Comparison of ENCODE assay signal across 8 cellular contexts in the genomic region with DNA sequence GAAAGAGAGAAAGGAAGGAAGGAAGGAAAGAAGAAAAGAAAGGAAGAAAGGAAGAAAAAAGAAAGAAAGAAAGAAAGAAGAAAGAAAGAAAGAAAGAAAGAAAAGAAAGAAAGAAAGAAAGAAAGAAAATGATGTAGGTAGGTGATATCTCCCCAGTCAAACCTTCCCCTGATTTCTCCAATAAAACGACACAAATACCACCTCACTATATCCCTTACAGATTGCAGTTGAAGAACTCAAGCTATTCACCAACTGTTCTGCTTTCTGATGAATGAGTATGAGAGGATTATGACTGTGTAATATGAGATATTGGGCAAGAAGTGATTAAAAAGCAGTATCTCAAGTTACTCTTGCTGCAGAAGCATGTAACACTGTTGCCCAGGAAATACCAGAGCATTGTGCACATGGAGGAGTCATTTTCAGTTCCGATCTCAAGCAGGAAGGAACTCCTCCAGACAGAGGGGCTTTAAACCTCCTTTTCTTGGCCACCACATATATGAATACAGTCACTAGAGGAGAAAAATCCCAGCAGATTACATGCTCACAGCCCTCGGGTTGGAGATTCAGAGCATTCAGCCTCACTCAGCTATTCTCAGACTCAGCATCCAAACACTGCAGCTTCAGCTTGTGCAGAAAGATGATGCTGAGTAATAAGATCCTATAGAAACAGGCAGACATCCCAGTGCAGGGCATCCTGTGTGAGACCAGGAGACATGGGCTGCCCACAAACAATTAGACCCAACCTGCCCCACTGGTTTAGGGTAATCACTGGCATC.
A peak's percentile ranks its signal among the peaks of the same experiment; 100 is the strongest.
DNase-seq lines count a peak whose midpoint lies in the region; ATAC-seq and TF ChIP-seq lines count a peak whose summit lies in the region.

No MANE protein-coding gene starts in this region.

- TF ChIP-seq CTCF in MM.1S (IDR thresholded peaks at IDR 0.05; ENCODE audit: low read length) (no peak), WI38 (IDR thresholded peaks at IDR 0.05; ENCODE audit: low read depth, low read length) (no peak), smooth muscle cell (IDR thresholded peaks at IDR 0.05; ENCODE audit: borderline replicate concordance, insufficient read depth, poor library complexity, severe bottlenecking) (no peak), glutamatergic neuron (IDR thresholded peaks at IDR 0.05; ENCODE audit: partially characterized antibody, unreplicated experiment) (no peak)

- H3K36me3 Mint-ChIP-seq in glutamatergic neuron (ENCODE audit: unreplicated experiment) = no peaks in the 10 kb centered on the region

- DNase-seq in ACHN (peak; percentile 72), MM.1S (no peak), glomerular visceral epithelial cell (ENCODE audit: extremely low spot score) (peak; percentile 93), smooth muscle cell (lab: John Stamatoyannopoulos, UW; ENCODE audit: unreplicated experiment) (no peak), glutamatergic neuron (no peak), NCI-H2081 (lab: John Stamatoyannopoulos, UW) (no peak)

- no peak overlapping the region for H3K9ac ChIP-seq in MM.1S (ENCODE audit: low read length)
- H3K9ac ChIP-seq in smooth muscle cell (ENCODE audit: low read depth) = no peak overlapping the region

- H3F3A ChIP-seq in MM.1S (ENCODE audit: insufficient read depth, low read length) (no peaks in the 10 kb centered on the region), smooth muscle cell (ENCODE audit: low read depth) (peaks cover 3% of the 10 kb centered on the region)

- no peak overlapping the region for H3K27ac Mint-ChIP-seq in glutamatergic neuron (ENCODE audit: unreplicated experiment)

- H3K4me2 ChIP-seq in MM.1S (ENCODE audit: low read depth, low read length) (0 out of 2 replicates have a peak overlapping the region, but pooled peaks have one; percentile 1), smooth muscle cell (peak overlapping the region; percentile 65)

- 27% methylated on average over 3 of the region's 3 CpGs for WGBS in smooth muscle cell (ENCODE audit: low lambda C conversion rate)

- in situ Hi-C loops in ACHN (cut with HindIII; ENCODE audit: low pct_ligation_motif_present, low pct_unique_long_range_greater_than_20kb, low sequenced_read_pairs) = no loop called here

- H3K36me3 ChIP-seq in MM.1S (replicated peaks; ENCODE audit: insufficient read depth, low read length) (no peaks in the 10 kb centered on the region), smooth muscle cell (ENCODE audit: low read depth) (no peaks in the 10 kb centered on the region)

- 0 out of 2 replicates have a peak overlapping the region, but pooled peaks have one; percentile 5 for H2AFZ ChIP-seq in MM.1S (ENCODE audit: low read length)
- no peak overlapping the region for H2AFZ ChIP-seq in smooth muscle cell (ENCODE audit: low read depth)

- H3K4me1 Mint-ChIP-seq in glutamatergic neuron (ENCODE audit: low read depth, unreplicated experiment) = peaks cover 6% of the 10 kb centered on the region

- H3K4me3 Mint-ChIP-seq in glutamatergic neuron (ENCODE audit: unreplicated experiment) = no peak overlapping the region

- no peaks in the 10 kb centered on the region for H3K27me3 ChIP-seq in MM.1S (replicated peaks; ENCODE audit: insufficient read depth, low read length)
- no peaks in the 10 kb centered on the region for H3K27me3 ChIP-seq in smooth muscle cell (ENCODE audit: low read depth)

- peak overlapping the region; percentile 3; the same call in 1 of the 2 replicates for H3K4me3 ChIP-seq in MM.1S (ENCODE audit: low read length)
- peak overlapping the region; percentile 47 for H3K4me3 ChIP-seq in WI38 (ENCODE audit: low read depth, low read length)
- peak overlapping the region; percentile 2 for H3K4me3 ChIP-seq in smooth muscle cell

- H3K9me2 ChIP-seq in MM.1S (replicated peaks; ENCODE audit: insufficient read depth, low read length) = no peaks in the 10 kb centered on the region

- no peaks in the 10 kb centered on the region for H3K79me2 ChIP-seq in MM.1S (ENCODE audit: low read length)
- H3K79me2 ChIP-seq in smooth muscle cell (ENCODE audit: low read depth) = no peaks in the 10 kb centered on the region

- H3K9me3 ChIP-seq in MM.1S (replicated peaks; ENCODE audit: insufficient read depth, low read length) (no peaks in the 10 kb centered on the region), smooth muscle cell (replicated peaks; ENCODE audit: low read depth) (no peaks in the 10 kb centered on the region)

- H4K20me1 ChIP-seq in MM.1S (ENCODE audit: insufficient read depth, low read length) (no peaks in the 10 kb centered on the region), smooth muscle cell (ENCODE audit: low read depth) (no peaks in the 10 kb centered on the region)

- H3K4me1 ChIP-seq in MM.1S (ENCODE audit: low read length) = no peaks in the 10 kb centered on the region
- no peaks in the 10 kb centered on the region for H3K4me1 ChIP-seq in smooth muscle cell (ENCODE audit: low read depth)

- H3K9me3 Mint-ChIP-seq in glutamatergic neuron (ENCODE audit: unreplicated experiment) = peaks cover 4% of the 10 kb centered on the region

- peak; percentile 66 for ATAC-seq in GM18498 (IDR thresholded peaks at IDR 0.05; ENCODE audit: unreplicated experiment)

- no peaks in the 10 kb centered on the region for H3K27me3 Mint-ChIP-seq in glutamatergic neuron (ENCODE audit: unreplicated experiment)

- no peak overlapping the region for H3K27ac ChIP-seq in MM.1S (ENCODE audit: low read length)
- peak overlapping the region; percentile 82 for H3K27ac ChIP-seq in smooth muscle cell (ENCODE audit: low read depth)

Comparison
In these comparisons a context has a peak if more than half of its experiments do, and no peak if none do; other contexts are left out.
1. DNase-seq: peak in ACHN (single experiment) and glomerular visceral epithelial cell (single experiment); none in MM.1S (single experiment), smooth muscle cell (single experiment), glutamatergic neuron (single experiment) and NCI-H2081 (0 of 2).
2. Peak in every context shown above with its lines, with median percentiles within 50 percentile points of each other: H3K4me3 ChIP-seq.